15 cellular contexts compared by ENCODE assay signal in the genomic region with DNA sequence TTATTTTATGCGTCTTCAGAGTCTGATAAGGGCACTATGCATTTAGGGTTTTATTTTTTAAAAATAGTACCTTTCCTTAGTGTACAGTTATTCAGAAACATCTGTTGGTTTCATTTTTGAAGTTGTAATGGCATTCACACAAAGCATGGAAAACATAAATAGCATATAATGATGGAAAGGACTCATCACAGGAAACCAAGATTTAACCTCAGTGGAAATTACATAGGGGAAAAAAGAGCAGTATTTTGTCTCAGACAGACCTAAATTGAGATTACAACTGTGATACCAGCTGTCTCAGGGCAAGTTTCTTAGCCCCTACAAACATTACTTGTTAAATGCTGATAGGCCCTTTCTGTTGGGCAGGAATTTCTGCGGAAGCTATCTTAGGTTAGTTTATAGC. TPM values are rescaled to one million over a fixed set of nuclear protein-coding genes. Genes with fewer than 3 reads are reported as not detected.
DNase-seq lines count a peak whose midpoint lies in the region; ATAC-seq and TF ChIP-seq lines count a peak whose summit lies in the region.
"Had no signal": no experiment of that assay in that cellular context is flagged by ENCODE, and none has a peak within 500 bp of the region (broad histone marks: within the 10 kb centered on the region; RNA-seq: fewer than 3 reads in every experiment).

No MANE protein-coding gene starts in this region.

- no peak for TF ChIP-seq CTCF in GM10266 (IDR thresholded peaks at IDR 0.05; ENCODE audit: control insufficient read depth, insufficient read depth, low read depth, missing control alignments)

- H3K9me3 Mint-ChIP-seq in activated CD8-positive, alpha-beta T cell treated with anti-CD3 and anti-CD28 coated beads, Interleukin-2, amount 10 ng/mL, durations not matched to agents 7 days and 5 days (ENCODE audit: insufficient read depth) = no peaks in the 10 kb centered on the region
- H3K9me3 Mint-ChIP-seq: nephron progenitor cell had no signal

- H3K36me3 Mint-ChIP-seq in activated CD8-positive, alpha-beta T cell treated with anti-CD3 and anti-CD28 coated beads, Interleukin-2, amount 10 ng/mL, durations not matched to agents 7 days and 5 days (ENCODE audit: low read depth) = no peaks in the 10 kb centered on the region

- no peak overlapping the region for H3K27ac Mint-ChIP-seq in activated CD8-positive, alpha-beta T cell treated with anti-CD3 and anti-CD28 coated beads, Interleukin-2, amount 10 ng/mL, durations not matched to agents 7 days and 5 days
- H3K27ac Mint-ChIP-seq: nephron progenitor cell had no signal

- no peaks in the 10 kb centered on the region for H3K27me3 Mint-ChIP-seq in activated CD8-positive, alpha-beta T cell treated with anti-CD3 and anti-CD28 coated beads, Interleukin-2, amount 10 ng/mL, durations not matched to agents 7 days and 5 days (ENCODE audit: low read depth)

- H3K4me1 Mint-ChIP-seq in activated CD8-positive, alpha-beta T cell treated with anti-CD3 and anti-CD28 coated beads, Interleukin-2, amount 10 ng/mL, durations not matched to agents 7 days and 5 days (ENCODE audit: low read depth) = peaks cover 9% of the 10 kb centered on the region
- H3K4me1 Mint-ChIP-seq: nephron progenitor cell had no signal

- DNase-seq in GM10266 (ENCODE audit: extremely low spot score) = peak; percentile 17
- DNase-seq in activated CD8-positive, alpha-beta T cell treated with anti-CD3 and anti-CD28 coated beads, Interleukin-2, amount 10 ng/mL, durations not matched to agents 7 days and 5 days = no peak
- no peak for DNase-seq in NCI-H146 (lab: John Stamatoyannopoulos, UW)
- no peak for DNase-seq in GDM1 (lab: John Stamatoyannopoulos, UW)
- DNase-seq: EL, lower lobe of right lung, NCI-H187, NCI-H524, nephron progenitor cell, PC-9 had no signal

- peak; percentile 48 for ATAC-seq in GM18907 (IDR thresholded peaks at IDR 0.05; ENCODE audit: unreplicated experiment)
- ATAC-seq in HG02870 (IDR thresholded peaks at IDR 0.05; ENCODE audit: unreplicated experiment) = peak; percentile 76
- peak; percentile 33 for ATAC-seq in activated CD8-positive, alpha-beta T cell treated with anti-CD3 and anti-CD28 coated beads, Interleukin-2, amount 10 ng/mL, durations not matched to agents 7 days and 5 days
- no peak for ATAC-seq in HG03108 (IDR thresholded peaks at IDR 0.05; ENCODE audit: unreplicated experiment)
- ATAC-seq in GM18519 (IDR thresholded peaks at IDR 0.05; ENCODE audit: low FRiP score, unreplicated experiment) = no peak
- ATAC-seq: lower lobe of right lung, sciatic nerve had no signal

- CTCF ChIA-PET in activated CD8-positive, alpha-beta T cell treated with anti-CD3 and anti-CD28 coated beads, Interleukin-2, amount 10 ng/mL, durations not matched to agents 7 days and 5 days (lab: Charles Lee) = no interaction called here

- H3K4me3 Mint-ChIP-seq in activated CD8-positive, alpha-beta T cell treated with anti-CD3 and anti-CD28 coated beads, Interleukin-2, amount 10 ng/mL, durations not matched to agents 7 days and 5 days = no peak overlapping the region
- H3K4me3 Mint-ChIP-seq: nephron progenitor cell had no signal

- POLR2A ChIA-PET in activated CD8-positive, alpha-beta T cell treated with anti-CD3 and anti-CD28 coated beads, Interleukin-2, amount 10 ng/mL, durations not matched to agents 7 days and 5 days (lab: Charles Lee) = no interaction called here

RNA-seq across cellular contexts. Expression of a gene that starts 57.2 kb away (rescaled TPM):
- total RNA-seq in activated CD8-positive, alpha-beta T cell treated with anti-CD3 and anti-CD28 coated beads, Interleukin-2, amount 10 ng/mL, durations not matched to agents 7 days and 5 days = 10 to 100 TPM; 21.3 to 25.5 TPM

RNA-seq across cellular contexts. Expression of a gene that starts 57.6 kb away (rescaled TPM):
- 10 to 100 TPM; 51.2 to 62.4 TPM for total RNA-seq in activated CD8-positive, alpha-beta T cell treated with anti-CD3 and anti-CD28 coated beads, Interleukin-2, amount 10 ng/mL, durations not matched to agents 7 days and 5 days

Comparison
In these comparisons a context has a peak if more than half of its experiments do, and no peak if none do; other contexts are left out.
1. ATAC-seq: peak in GM18907 (single experiment), HG02870 (single experiment) and activated CD8-positive, alpha-beta T cell treated with anti-CD3 and anti-CD28 coated beads, Interleukin-2, amount 10 ng/mL, durations not matched to agents 7 days and 5 days (single experiment); none in HG03108 (single experiment) and GM18519 (single experiment).